Comparison of ENCODE assay signal across 19 cellular contexts in the genomic region with DNA sequence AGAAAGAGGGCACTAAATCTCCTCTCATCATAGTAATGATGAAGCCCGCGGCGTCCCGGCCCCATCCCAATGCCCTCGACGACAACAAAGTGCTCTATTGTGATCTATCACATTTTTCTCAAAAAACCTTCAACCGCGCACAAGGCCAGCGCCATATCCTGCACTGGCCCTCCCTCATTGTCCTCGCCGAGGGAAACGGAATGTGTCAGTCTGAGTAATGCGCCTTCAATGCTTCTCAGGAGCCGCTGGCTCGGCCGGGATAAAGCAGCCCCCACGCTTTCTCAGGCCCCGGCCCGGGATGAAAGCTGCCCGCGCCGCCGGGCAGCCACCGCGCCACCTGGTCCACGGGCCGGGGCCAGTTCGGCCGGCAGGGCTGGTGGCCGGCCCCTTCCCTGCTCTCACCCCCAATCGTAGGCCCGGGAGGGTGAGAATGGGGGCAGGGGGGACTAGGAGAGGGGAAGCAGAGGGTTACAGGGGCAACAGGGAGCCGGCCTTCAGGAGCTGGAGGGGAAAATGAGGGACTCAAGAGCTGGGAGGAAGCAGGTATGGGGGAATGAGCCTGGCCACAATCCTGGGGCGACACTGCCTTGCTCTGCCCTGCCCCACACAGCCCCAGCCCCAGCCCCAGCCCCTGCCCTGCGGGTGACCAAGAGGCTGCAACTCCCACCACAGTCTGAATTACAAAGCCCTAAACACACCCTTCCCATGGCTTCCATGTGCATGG. TPM values are rescaled to one million over a fixed set of nuclear protein-coding genes. Genes with fewer than 3 reads are reported as not detected.
DNase-seq lines count a peak whose midpoint lies in the region; ATAC-seq, FAIRE-seq and TF ChIP-seq lines count a peak whose summit lies in the region.
"Had no signal": no experiment of that assay in that cellular context is flagged by ENCODE, and none has a peak within 500 bp of the region (broad histone marks: within the 10 kb centered on the region; RNA-seq: fewer than 3 reads in every experiment).

No MANE protein-coding gene starts in this region.

- no peak for FAIRE-seq in D721Med (lab: Jason Lieb, UNC)
- FAIRE-seq: bronchial epithelial cell, keratinocyte, RCC 7860 had no signal

- peaks cover 5% of the 10 kb centered on the region; the same call in 1 of the 2 replicates for H3K27me3 ChIP-seq in H7 (ENCODE audit: control insufficient read depth, insufficient read depth, low read length)
- H3K27me3 ChIP-seq: transverse colon had no signal

- H3K27ac Mint-ChIP-seq in chondrocyte (ENCODE audit: unreplicated experiment): peak overlapping the region; percentile 27
- peak overlapping the region; percentile 24 for H3K27ac Mint-ChIP-seq in progenitor cell of endocrine pancreas
- no peak overlapping the region for H3K27ac Mint-ChIP-seq in CD14-positive monocyte
- H3K27ac Mint-ChIP-seq: T-cell had no signal

- peaks cover 2% of the 10 kb centered on the region for H3K36me3 Mint-ChIP-seq in chondrocyte (ENCODE audit: low read depth)
- no peaks in the 10 kb centered on the region for H3K36me3 Mint-ChIP-seq in progenitor cell of endocrine pancreas (ENCODE audit: insufficient read depth)
- no peaks in the 10 kb centered on the region for H3K36me3 Mint-ChIP-seq in CD14-positive monocyte
- H3K36me3 Mint-ChIP-seq: T-cell had no signal

- no peak overlapping the region for H3K4me3 ChIP-seq in H7 (ENCODE audit: insufficient read depth, low read depth, low read length)
- H3K4me3 ChIP-seq: transverse colon had no signal

- H3K4me1 Mint-ChIP-seq in chondrocyte (ENCODE audit: low read depth) (peaks cover 2% of the 10 kb centered on the region), progenitor cell of endocrine pancreas (ENCODE audit: low read depth) (peaks cover 9% of the 10 kb centered on the region), CD14-positive monocyte (no peaks in the 10 kb centered on the region)
- H3K4me1 Mint-ChIP-seq: T-cell had no signal

- peaks cover 3% of the 10 kb centered on the region for H3K9me3 Mint-ChIP-seq in chondrocyte (ENCODE audit: low read depth)
- H3K9me3 Mint-ChIP-seq in progenitor cell of endocrine pancreas (ENCODE audit: low read depth): peaks cover 3% of the 10 kb centered on the region
- peaks cover 0 to 11% (median 3%) of the 10 kb centered on the region in 7 donors for H3K9me3 Mint-ChIP-seq in CD14-positive monocyte

- H3K36me3 ChIP-seq in H7 (replicated peaks; ENCODE audit: control insufficient read depth, insufficient read depth, low read length): no peaks in the 10 kb centered on the region
- H3K36me3 ChIP-seq: transverse colon had no signal

- H3K4me3 Mint-ChIP-seq in chondrocyte (ENCODE audit: unreplicated experiment): no peak overlapping the region
- H3K4me3 Mint-ChIP-seq in progenitor cell of endocrine pancreas (ENCODE audit: low read depth): no peak overlapping the region
- H3K4me3 Mint-ChIP-seq in CD14-positive monocyte: no peak overlapping the region
- H3K4me3 Mint-ChIP-seq: T-cell had no signal

- intact Hi-C loops in CD14-positive monocyte (cut with micrococcal nuclease): no loop called here

- peak; percentile 87 for DNase-seq in H7
- peak; percentile 42 for DNase-seq in chondrocyte (ENCODE audit: low spot score)
- peak; percentile 81 for DNase-seq in islet precursor cell
- DNase-seq in progenitor cell of endocrine pancreas (ENCODE audit: low spot score, unreplicated experiment): no peak
- DNase-seq in D721Med (ENCODE audit: insufficient read length, low spot score): no peak
- no peak for DNase-seq in CD14-positive monocyte (ENCODE audit: low spot score)
- DNase-seq: activated CD4-positive, CD25-positive, alpha-beta regulatory T cell; activated naive CD4-positive, alpha-beta T cell; DMS 273 treated with DMSO at 0.1 percent for 48 hours; MV-4-11; NCI-H69; T-cell; transverse colon had no signal

- peaks cover 2% of the 10 kb centered on the region for H3K27me3 Mint-ChIP-seq in chondrocyte (ENCODE audit: low read depth)
- peaks cover 16% of the 10 kb centered on the region for H3K27me3 Mint-ChIP-seq in progenitor cell of endocrine pancreas
- peaks cover 9 to 20% (median 13%) of the 10 kb centered on the region in 3 donors for H3K27me3 Mint-ChIP-seq in CD14-positive monocyte (ENCODE audit: low read depth in 3 of 3)

- no peak for TF ChIP-seq CTCF in chondrocyte (IDR thresholded peaks at IDR 0.05)
- TF ChIP-seq CTCF in progenitor cell of endocrine pancreas (IDR thresholded peaks at IDR 0.05; ENCODE audit: unreplicated experiment): no peak
- TF ChIP-seq CTCF in D721Med (IDR thresholded peaks at IDR 0.05; ENCODE audit: insufficient read depth, missing control alignments): no peak
- no peak for TF ChIP-seq CTCF in CD14-positive monocyte (IDR thresholded peaks at IDR 0.05)

- ATAC-seq in GM19467 (IDR thresholded peaks at IDR 0.05; ENCODE audit: unreplicated experiment) (no peak), GM21825 (IDR thresholded peaks at IDR 0.05; ENCODE audit: unreplicated experiment) (no peak)
- ATAC-seq: sciatic nerve, T-cell had no signal

RNA-seq across cellular contexts. Expression of a gene that starts 10.0 kb away (rescaled TPM):
- total RNA-seq in H7 (2014; rRNA removed; shearing (Covaris generic)): not detected in 2 replicates
- total RNA-seq in chondrocyte (not detected in 3 replicates), progenitor cell of endocrine pancreas (1.3 and 1.4 TPM in 2 replicates)
- polyA plus RNA-seq in CD14-positive monocyte: not detected
- total RNA-seq: bronchial epithelial cell, sciatic nerve, T-cell, transverse colon had no signal
- polyA plus RNA-seq: keratinocyte had no signal

Comparison
In these comparisons a context has a peak if more than half of its experiments do, and no peak if none do; other contexts are left out.
1. DNase-seq: peak in H7 (single experiment), chondrocyte (single experiment) and islet precursor cell (single experiment); none in progenitor cell of endocrine pancreas (single experiment), D721Med (single experiment) and CD14-positive monocyte (single experiment).
2. H3K27ac Mint-ChIP-seq: peak in chondrocyte (single experiment) and progenitor cell of endocrine pancreas (single experiment); none in CD14-positive monocyte (0 of 7).